16 cellular contexts compared by ENCODE assay signal in genomic region chr12:108368089-108368488, GRCh38.
"Had no signal": no experiment of that assay in that cellular context is flagged by ENCODE, and none has a peak within 500 bp of the region (broad histone marks: within the 10 kb centered on the region; RNA-seq: fewer than 3 reads in every experiment).

No MANE protein-coding gene starts in this region.

- H3K36me3 Mint-ChIP-seq: mesothelial cell of epicardium; natural killer cell; neural progenitor cell; stimulated activated effector memory CD8-positive, alpha-beta T cell treated with anti-CD3 and anti-CD28 coated beads, Interleukin-12 subunit alpha, Interleukin-12 subunit beta, amount 100 ng/mL, for 72 hours; type B pancreatic cell had no signal

- H3K9me3 Mint-ChIP-seq: type B pancreatic cell had no signal

- H3K4me1 Mint-ChIP-seq: mesothelial cell of epicardium, neural progenitor cell had no signal

- FAIRE-seq: pancreas had no signal

- H3K27ac Mint-ChIP-seq: mesothelial cell of epicardium; natural killer cell; nephron progenitor cell; neural progenitor cell; stimulated activated effector memory CD8-positive, alpha-beta T cell treated with anti-CD3 and anti-CD28 coated beads, Interleukin-12 subunit alpha, Interleukin-12 subunit beta, amount 100 ng/mL, for 72 hours; stimulated activated naive CD8-positive, alpha-beta T cell treated with anti-CD3 and anti-CD28 coated beads, Interleukin-15, Interleukin-2, amounts not matched to agents 100 ng/mL and 50 ng/mL, for 24 hours; type B pancreatic cell had no signal

- DNase-seq: islet precursor cell; left ventricle myocardium inferior; mesendoderm; naive B cell; natural killer cell; nephron progenitor cell; retina; spleen; stimulated activated CD4-positive, alpha-beta T cell treated with anti-CD3 and anti-CD28 coated beads, Interleukin-4, amount 100 ng/mL, for 24 hours; stimulated activated naive CD4-positive, alpha-beta T cell had no signal

- H3K4me3 Mint-ChIP-seq: mesothelial cell of epicardium; naive B cell; natural killer cell; nephron progenitor cell; neural progenitor cell; stimulated activated effector memory CD8-positive, alpha-beta T cell treated with anti-CD3 and anti-CD28 coated beads, Interleukin-12 subunit alpha, Interleukin-12 subunit beta, amount 100 ng/mL, for 72 hours; stimulated activated naive CD8-positive, alpha-beta T cell treated with anti-CD3 and anti-CD28 coated beads, Interleukin-15, Interleukin-2, amounts not matched to agents 100 ng/mL and 50 ng/mL, for 24 hours; type B pancreatic cell had no signal
